Comparison of ENCODE assay signal across 9 cellular contexts in genomic region chr13:28493740-28494536, GRCh38. TPM values are rescaled to one million over a fixed set of nuclear protein-coding genes. Genes with fewer than 3 reads are reported as not detected.
DNase-seq lines count a peak whose midpoint lies in the region; ATAC-seq, FAIRE-seq and TF ChIP-seq lines count a peak whose summit lies in the region.
"Had no signal": no experiment of that assay in that cellular context is flagged by ENCODE, and none has a peak within 500 bp of the region (broad histone marks: within the 10 kb centered on the region; RNA-seq: fewer than 3 reads in every experiment).

No MANE protein-coding gene starts in this region.

- peaks cover 18% of the 10 kb centered on the region for H3K4me1 ChIP-seq in skeletal muscle satellite cell (ENCODE audit: control insufficient read depth, insufficient read depth, low read length)

- intact Hi-C loops in left cardiac atrium (cut with DNase I): no loop called here

- DNase-seq in GM12865 (ENCODE audit: low read depth) (no peak), left cardiac atrium (peak; percentile 45), EL (no peak), HUDEP-2 (lab: John Stamatoyannopoulos, UW; ENCODE audit: unreplicated experiment in 76 of 76) (no peak), HTR-8/SVneo (ENCODE audit: insufficient read length, low spot score) (no peak), OCI-M1 (lab: John Stamatoyannopoulos, UW) (no peak)

- no peaks in the 10 kb centered on the region for H3K36me3 ChIP-seq in skeletal muscle satellite cell (ENCODE audit: insufficient read depth, low read length)

- FAIRE-seq in HTR-8/SVneo (lab: Jason Lieb, UNC): no peak

- peak overlapping the region; percentile 82 for H3K4me2 ChIP-seq in skeletal muscle satellite cell (ENCODE audit: low read length)

- ATAC-seq in SK-N-SH treated with all-trans-retinoic acid at 6 μM for 48 hours (peak; percentile 34), left cardiac atrium (peak; percentile 41 to 49)

- H3K9ac ChIP-seq in skeletal muscle satellite cell (ENCODE audit: low read depth, low read length): no peak overlapping the region

- TF ChIP-seq CTCF in GM12865 (IDR thresholded peaks at IDR 0.05; ENCODE audit: insufficient read depth, low read depth, low read length, missing control alignments): no peak

- H3K9me3 ChIP-seq in skeletal muscle satellite cell (replicated peaks; ENCODE audit: low read length): no peaks in the 10 kb centered on the region

- H3K4me3 ChIP-seq in GM12865 (ENCODE audit: low read depth, low read length) (peak overlapping the region; percentile 38), skeletal muscle satellite cell (ENCODE audit: low read length) (peak overlapping the region; percentile 58)

- peaks cover 94% of the 10 kb centered on the region for H3K27me3 ChIP-seq in skeletal muscle satellite cell (ENCODE audit: control insufficient read depth, insufficient read depth, low read length)

TF ChIP-seq in SK-N-SH treated with all-trans-retinoic acid at 6 μM for 48 hours, 23 proteins besides CTCF, POLR2A, EP300 and RAD21:
- TF ChIP-seq RARB (CRISPR knock-in tag; IDR thresholded peaks at IDR 0.05) (no peak), ZNF70 (CRISPR knock-in tag; IDR thresholded peaks at IDR 0.05) (no peak), CREB5 (CRISPR knock-in tag; IDR thresholded peaks at IDR 0.05; ENCODE audit: low read depth) (no peak), GLIS3 (CRISPR knock-in tag; IDR thresholded peaks at IDR 0.05) (no peak), BACH2 (CRISPR knock-in tag; IDR thresholded peaks at IDR 0.05; ENCODE audit: borderline replicate concordance) (no peak), SNAI2 (CRISPR knock-in tag; IDR thresholded peaks at IDR 0.05) (no peak), ZNF565 (CRISPR knock-in tag; conservative IDR thresholded peaks at IDR 0.05; ENCODE audit: low read depth) (no peak), ESRRG (CRISPR knock-in tag; IDR thresholded peaks at IDR 0.05) (no peak)
- TF ChIP-seq, protein P1, sequence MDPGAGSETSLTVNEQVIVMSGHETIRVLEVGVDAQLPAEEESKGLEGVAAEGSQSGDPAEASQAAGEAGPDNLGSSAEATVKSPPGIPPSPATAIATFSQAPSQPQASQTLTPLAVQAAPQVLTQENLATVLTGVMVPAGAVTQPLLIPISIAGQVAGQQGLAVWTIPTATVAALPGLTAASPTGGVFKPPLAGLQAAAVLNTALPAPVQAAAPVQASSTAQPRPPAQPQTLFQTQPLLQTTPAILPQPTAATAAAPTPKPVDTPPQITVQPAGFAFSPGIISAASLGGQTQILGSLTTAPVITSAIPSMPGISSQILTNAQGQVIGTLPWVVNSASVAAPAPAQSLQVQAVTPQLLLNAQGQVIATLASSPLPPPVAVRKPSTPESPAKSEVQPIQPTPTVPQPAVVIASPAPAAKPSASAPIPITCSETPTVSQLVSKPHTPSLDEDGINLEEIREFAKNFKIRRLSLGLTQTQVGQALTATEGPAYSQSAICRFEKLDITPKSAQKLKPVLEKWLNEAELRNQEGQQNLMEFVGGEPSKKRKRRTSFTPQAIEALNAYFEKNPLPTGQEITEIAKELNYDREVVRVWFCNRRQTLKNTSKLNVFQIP (CRISPR knock-in tag; IDR thresholded peaks at IDR 0.05; ENCODE audit: borderline replicate concordance, low read depth): no peak
- TF ChIP-seq, protein P2, sequence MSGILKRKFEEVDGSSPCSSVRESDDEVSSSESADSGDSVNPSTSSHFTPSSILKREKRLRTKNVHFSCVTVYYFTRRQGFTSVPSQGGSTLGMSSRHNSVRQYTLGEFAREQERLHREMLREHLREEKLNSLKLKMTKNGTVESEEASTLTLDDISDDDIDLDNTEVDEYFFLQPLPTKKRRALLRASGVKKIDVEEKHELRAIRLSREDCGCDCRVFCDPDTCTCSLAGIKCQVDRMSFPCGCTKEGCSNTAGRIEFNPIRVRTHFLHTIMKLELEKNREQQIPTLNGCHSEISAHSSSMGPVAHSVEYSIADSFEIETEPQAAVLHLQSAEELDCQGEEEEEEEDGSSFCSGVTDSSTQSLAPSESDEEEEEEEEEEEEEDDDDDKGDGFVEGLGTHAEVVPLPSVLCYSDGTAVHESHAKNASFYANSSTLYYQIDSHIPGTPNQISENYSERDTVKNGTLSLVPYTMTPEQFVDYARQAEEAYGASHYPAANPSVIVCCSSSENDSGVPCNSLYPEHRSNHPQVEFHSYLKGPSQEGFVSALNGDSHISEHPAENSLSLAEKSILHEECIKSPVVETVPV (CRISPR knock-in tag; IDR thresholded peaks at IDR 0.05): no peak

RNA-seq across cellular contexts. Expression of gene FLT1, which starts 1.0 kb away (rescaled TPM):
- 10 to 100 TPM; 38.7 to 49.5 TPM for total RNA-seq in left cardiac atrium
- total RNA-seq in skeletal muscle satellite cell (2012; rRNA removed): not detected in 2 replicates
- total RNA-seq: LHCN-M2 had no signal
